In genomic region chr1:6546326-6546725, GRCh38 we compare ENCODE assay signal across 17 cellular contexts. TPM values are rescaled to one million over a fixed set of nuclear protein-coding genes. Genes with fewer than 3 reads are reported as not detected.
DNase-seq lines count a peak whose midpoint lies in the region; ATAC-seq and TF ChIP-seq lines count a peak whose summit lies in the region.
"Had no signal": no experiment of that assay in that cellular context is flagged by ENCODE, and none has a peak within 500 bp of the region (broad histone marks: within the 10 kb centered on the region; RNA-seq: fewer than 3 reads in every experiment).

No MANE protein-coding gene starts in this region.

- ATAC-seq in heart left ventricle, result peak; percentile 35 to 86 (median 38)
- no peak for ATAC-seq in stimulated activated effector memory CD8-positive, alpha-beta T cell treated with anti-CD3 and anti-CD28 coated beads, Interleukin-12 subunit alpha, Interleukin-12 subunit beta, amount 100 ng/mL, for 72 hours
- ATAC-seq: body of pancreas had no signal

- H3K4me1 ChIP-seq in heart left ventricle (peaks cover 0 to 24% (median 6%) of the 10 kb centered on the region in 12 donors), ovary (ENCODE audit: insufficient read depth) (no peaks in the 10 kb centered on the region)
- H3K4me1 ChIP-seq: body of pancreas had no signal

- H3K9me3 ChIP-seq in heart left ventricle (no peaks in the 10 kb centered on the region), ovary (no peaks in the 10 kb centered on the region)
- H3K9me3 ChIP-seq: body of pancreas, neutrophil had no signal

- no peaks in the 10 kb centered on the region for H3K9me3 Mint-ChIP-seq in activated naive CD4-positive, alpha-beta T cell treated with anti-CD3 and anti-CD28 coated beads, Interleukin-2, amount 50 U/mL, for 24 hours
- no peaks in the 10 kb centered on the region for H3K9me3 Mint-ChIP-seq in activated T-helper 1 cell treated with anti-CD3 and anti-CD28 coated beads, Interleukin-12 subunit alpha, Interleukin-12 subunit beta, Interleukin-2, Interleukin-4 antibody, amounts not matched to agents 30 ng/mL and 10 ng/mL and 1 ng/mL, durations not matched to agents 14 hours and 24 hours and 36 hours
- no peaks in the 10 kb centered on the region for H3K9me3 Mint-ChIP-seq in stimulated activated effector memory CD8-positive, alpha-beta T cell treated with anti-CD3 and anti-CD28 coated beads, Interleukin-12 subunit alpha, Interleukin-12 subunit beta, amount 100 ng/mL, for 72 hours

- DNase-seq in activated naive CD4-positive, alpha-beta T cell treated with Interleukin-2 at 50 U/mL for 16 hours, result no peak
- no peak for DNase-seq in activated T-helper 1 cell treated with anti-CD3 and anti-CD28 coated beads, Interleukin-12 subunit alpha, Interleukin-12 subunit beta, Interleukin-2, Interleukin-4 antibody, amounts not matched to agents 30 ng/mL and 10 ng/mL and 1 ng/mL, durations not matched to agents 14 hours and 24 hours and 36 hours (ENCODE audit: low spot score)
- DNase-seq in heart left ventricle (peak in 1 of 5 donors; percentile 22), ovary (no peak), Ammon's horn (ENCODE audit: low spot score) (no peak)
- no peak for DNase-seq in stimulated activated effector memory CD8-positive, alpha-beta T cell treated with anti-CD3 and anti-CD28 coated beads, Interleukin-12 subunit alpha, Interleukin-12 subunit beta, amount 100 ng/mL, for 72 hours (ENCODE audit: low spot score in 2 of 2)
- no peak for DNase-seq in stimulated activated naive CD4-positive, alpha-beta T cell treated with Interleukin-2 at 50 U/mL for 16 hours (lab: John Stamatoyannopoulos, UW)
- DNase-seq: activated CD8-positive, alpha-beta memory T cell treated with anti-CD3 and anti-CD28 coated beads, Interleukin-2, amount 50 U/mL, for 48 hours; body of pancreas; mesendoderm; NCI-H187; NCI-H510A had no signal

- TF ChIP-seq POLR2A in heart left ventricle (IDR thresholded peaks at IDR 0.05), result no peak
- TF ChIP-seq POLR2A in ovary (IDR thresholded peaks at IDR 0.05), result no peak

- WGBS in heart left ventricle, 4 donors, result 49 to 64% (median 56%) methylated on average over 5 of the region's 5 CpGs
- 52 to 57% (median 54%) methylated on average over 5 of the region's 5 CpGs for WGBS in ovary, 3 donors

- intact Hi-C loops in activated T-helper 1 cell treated with anti-CD3 and anti-CD28 coated beads, Interleukin-12 subunit alpha, Interleukin-12 subunit beta, Interleukin-2, Interleukin-4 antibody, amounts not matched to agents 30 ng/mL and 10 ng/mL and 1 ng/mL, durations not matched to agents 14 hours and 24 hours and 36 hours (cut with micrococcal nuclease), result no loop called here
- intact Hi-C loops in heart left ventricle (cut with DNase I) (no loop called here), ovary (cut with DNase I) (no loop called here)

- H3K27me3 Mint-ChIP-seq in activated naive CD4-positive, alpha-beta T cell treated with anti-CD3 and anti-CD28 coated beads, Interleukin-2, amount 50 U/mL, for 24 hours, result no peaks in the 10 kb centered on the region
- H3K27me3 Mint-ChIP-seq in activated T-helper 1 cell treated with anti-CD3 and anti-CD28 coated beads, Interleukin-12 subunit alpha, Interleukin-12 subunit beta, Interleukin-2, Interleukin-4 antibody, amounts not matched to agents 30 ng/mL and 10 ng/mL and 1 ng/mL, durations not matched to agents 14 hours and 24 hours and 36 hours (ENCODE audit: insufficient read depth), result no peaks in the 10 kb centered on the region

- peak overlapping the region; percentile 73 for H3K4me3 Mint-ChIP-seq in activated naive CD4-positive, alpha-beta T cell treated with anti-CD3 and anti-CD28 coated beads, Interleukin-2, amount 50 U/mL, for 24 hours
- H3K4me3 Mint-ChIP-seq in activated T-helper 1 cell treated with anti-CD3 and anti-CD28 coated beads, Interleukin-12 subunit alpha, Interleukin-12 subunit beta, Interleukin-2, Interleukin-4 antibody, amounts not matched to agents 30 ng/mL and 10 ng/mL and 1 ng/mL, durations not matched to agents 14 hours and 24 hours and 36 hours, result peak overlapping the region; percentile 63
- H3K4me3 Mint-ChIP-seq in stimulated activated effector memory CD8-positive, alpha-beta T cell treated with anti-CD3 and anti-CD28 coated beads, Interleukin-12 subunit alpha, Interleukin-12 subunit beta, amount 100 ng/mL, for 72 hours, result no peak overlapping the region

- peak overlapping the region in 3 of 12 donors; percentile 3 to 14 (median 4) for H3K4me3 ChIP-seq in heart left ventricle
- H3K4me3 ChIP-seq in ovary, result no peak overlapping the region
- H3K4me3 ChIP-seq: body of pancreas had no signal

- peaks cover 26% of the 10 kb centered on the region for H3K36me3 Mint-ChIP-seq in activated naive CD4-positive, alpha-beta T cell treated with anti-CD3 and anti-CD28 coated beads, Interleukin-2, amount 50 U/mL, for 24 hours
- H3K36me3 Mint-ChIP-seq in activated T-helper 1 cell treated with anti-CD3 and anti-CD28 coated beads, Interleukin-12 subunit alpha, Interleukin-12 subunit beta, Interleukin-2, Interleukin-4 antibody, amounts not matched to agents 30 ng/mL and 10 ng/mL and 1 ng/mL, durations not matched to agents 14 hours and 24 hours and 36 hours (ENCODE audit: low read depth), result peaks cover 51% of the 10 kb centered on the region
- H3K36me3 Mint-ChIP-seq in stimulated activated effector memory CD8-positive, alpha-beta T cell treated with anti-CD3 and anti-CD28 coated beads, Interleukin-12 subunit alpha, Interleukin-12 subunit beta, amount 100 ng/mL, for 72 hours, result peaks cover 97% of the 10 kb centered on the region

- H3K27ac ChIP-seq in heart left ventricle (peak overlapping the region in 9 of 12 donors; percentile 8 to 80 (median 51)), ovary (no peak overlapping the region)
- H3K27ac ChIP-seq: body of pancreas, neutrophil had no signal

- H3K4me1 Mint-ChIP-seq in activated naive CD4-positive, alpha-beta T cell treated with anti-CD3 and anti-CD28 coated beads, Interleukin-2, amount 50 U/mL, for 24 hours, result peaks cover 28% of the 10 kb centered on the region
- H3K4me1 Mint-ChIP-seq in activated T-helper 1 cell treated with anti-CD3 and anti-CD28 coated beads, Interleukin-12 subunit alpha, Interleukin-12 subunit beta, Interleukin-2, Interleukin-4 antibody, amounts not matched to agents 30 ng/mL and 10 ng/mL and 1 ng/mL, durations not matched to agents 14 hours and 24 hours and 36 hours (ENCODE audit: low read depth), result peaks cover 31% of the 10 kb centered on the region
- peaks cover 26% of the 10 kb centered on the region for H3K4me1 Mint-ChIP-seq in stimulated activated effector memory CD8-positive, alpha-beta T cell treated with anti-CD3 and anti-CD28 coated beads, Interleukin-12 subunit alpha, Interleukin-12 subunit beta, amount 100 ng/mL, for 72 hours

- peaks cover 0 to 97% (median 84%) of the 10 kb centered on the region in 9 donors for H3K36me3 ChIP-seq in heart left ventricle
- H3K36me3 ChIP-seq in ovary, result no peaks in the 10 kb centered on the region

- no peaks in the 10 kb centered on the region for H3K27me3 ChIP-seq in heart left ventricle
- no peaks in the 10 kb centered on the region for H3K27me3 ChIP-seq in ovary
- H3K27me3 ChIP-seq: body of pancreas, neutrophil had no signal

- TF ChIP-seq CTCF in heart left ventricle (IDR thresholded peaks at IDR 0.05) (no peak), ovary (IDR thresholded peaks at IDR 0.05) (no peak)

- no peak for TF ChIP-seq EP300 in ovary (IDR thresholded peaks at IDR 0.05)

- peak overlapping the region; percentile 97 for H3K27ac Mint-ChIP-seq in activated naive CD4-positive, alpha-beta T cell treated with anti-CD3 and anti-CD28 coated beads, Interleukin-2, amount 50 U/mL, for 24 hours
- H3K27ac Mint-ChIP-seq in activated T-helper 1 cell treated with anti-CD3 and anti-CD28 coated beads, Interleukin-12 subunit alpha, Interleukin-12 subunit beta, Interleukin-2, Interleukin-4 antibody, amounts not matched to agents 30 ng/mL and 10 ng/mL and 1 ng/mL, durations not matched to agents 14 hours and 24 hours and 36 hours, result peak overlapping the region; percentile 45
- peak overlapping the region; percentile 75 for H3K27ac Mint-ChIP-seq in stimulated activated effector memory CD8-positive, alpha-beta T cell treated with anti-CD3 and anti-CD28 coated beads, Interleukin-12 subunit alpha, Interleukin-12 subunit beta, amount 100 ng/mL, for 72 hours

RNA-seq across cellular contexts. Expression of gene NOL9, which starts 8.0 kb away (rescaled TPM):
- total RNA-seq in activated T-helper 1 cell treated with anti-CD3 and anti-CD28 coated beads, Interleukin-12 subunit alpha, Interleukin-12 subunit beta, Interleukin-2, Interleukin-4 antibody, amounts not matched to agents 30 ng/mL and 10 ng/mL and 1 ng/mL, durations not matched to agents 14 hours and 24 hours and 36 hours, result 50.4 and 58.9 TPM in 2 replicates
- total RNA-seq in heart left ventricle (10 to 100 TPM; 13.1 to 20.6 (median 16.5) TPM), ovary (10 to 100 TPM; 12.6 to 38.9 (median 30.0) TPM)
- polyA plus RNA-seq in heart left ventricle (1 to 10 TPM; 5.7 to 5.8 TPM), ovary (10 to 100 TPM in 1 of 2 donors, 1 to 10 TPM in 1; 7.2 to 15.5 TPM)

RNA-seq across cellular contexts. Expression of gene TAS1R1, which starts 8.8 kb away (rescaled TPM):
- not detected in 2 replicates for total RNA-seq in activated T-helper 1 cell treated with anti-CD3 and anti-CD28 coated beads, Interleukin-12 subunit alpha, Interleukin-12 subunit beta, Interleukin-2, Interleukin-4 antibody, amounts not matched to agents 30 ng/mL and 10 ng/mL and 1 ng/mL, durations not matched to agents 14 hours and 24 hours and 36 hours
- total RNA-seq in heart left ventricle (not detected), ovary (under 1 TPM in 5 of 7 donors, not detected in 2; 0.20 to 0.42 (median 0.33) TPM)
- polyA plus RNA-seq in heart left ventricle (not detected), ovary (under 1 TPM in 1 of 2 donors, not detected in 1; 0.74 TPM)
- total RNA-seq: body of pancreas, fibroblast of villous mesenchyme, MCF 10A, SK-MEL-5 had no signal

RNA-seq across cellular contexts. Expression of gene ZBTB48, which starts 33.5 kb away (rescaled TPM):
- total RNA-seq in activated T-helper 1 cell treated with anti-CD3 and anti-CD28 coated beads, Interleukin-12 subunit alpha, Interleukin-12 subunit beta, Interleukin-2, Interleukin-4 antibody, amounts not matched to agents 30 ng/mL and 10 ng/mL and 1 ng/mL, durations not matched to agents 14 hours and 24 hours and 36 hours, result 34.5 and 35.7 TPM in 2 replicates
- 10 to 100 TPM in 7 of 9 donors, 1 to 10 TPM in 2; 6.4 to 23.1 (median 11.8) TPM for total RNA-seq in heart left ventricle
- polyA plus RNA-seq in heart left ventricle, result 10 to 100 TPM; 12.4 to 17.0 TPM
- total RNA-seq in ovary, result 10 to 100 TPM; 20.4 to 42.5 (median 33.7) TPM
- 10 to 100 TPM in 1 of 2 donors, 1 to 10 TPM in 1; 8.0 to 37.7 TPM for polyA plus RNA-seq in ovary

RNA-seq across cellular contexts. Expression of gene PLEKHG5, which starts 54.9 kb away (rescaled TPM):
- 1.8 and 2.2 TPM in 2 replicates for total RNA-seq in activated T-helper 1 cell treated with anti-CD3 and anti-CD28 coated beads, Interleukin-12 subunit alpha, Interleukin-12 subunit beta, Interleukin-2, Interleukin-4 antibody, amounts not matched to agents 30 ng/mL and 10 ng/mL and 1 ng/mL, durations not matched to agents 14 hours and 24 hours and 36 hours
- total RNA-seq in heart left ventricle, result 10 to 100 TPM; 10.8 to 20.2 (median 15.2) TPM
- polyA plus RNA-seq in heart left ventricle, result 10 to 100 TPM in 1 of 2 donors, 1 to 10 TPM in 1; 7.2 to 18.5 TPM
- 10 to 100 TPM in 3 of 7 donors, 1 to 10 TPM in 4; 6.2 to 13.1 (median 9.4) TPM for total RNA-seq in ovary
- polyA plus RNA-seq in ovary, result 10 to 100 TPM in 1 of 2 donors, 1 to 10 TPM in 1; 2.0 to 10.2 TPM

RNA-seq across cellular contexts. Expression of gene KLHL21, which starts 56.3 kb away (rescaled TPM):
- 27.8 and 28.1 TPM in 2 replicates for total RNA-seq in activated T-helper 1 cell treated with anti-CD3 and anti-CD28 coated beads, Interleukin-12 subunit alpha, Interleukin-12 subunit beta, Interleukin-2, Interleukin-4 antibody, amounts not matched to agents 30 ng/mL and 10 ng/mL and 1 ng/mL, durations not matched to agents 14 hours and 24 hours and 36 hours
- total RNA-seq in heart left ventricle (100 to 1,000 TPM in 1 of 9 donors, 10 to 100 TPM in 8; 38.7 to 179 (median 65.4) TPM), ovary (10 to 100 TPM; 24.1 to 39.6 (median 34.4) TPM)
- polyA plus RNA-seq in heart left ventricle (10 to 100 TPM; 28.6 to 47.8 TPM), ovary (10 to 100 TPM; 14.4 to 40.4 TPM)

Comparison
In these comparisons a context has a peak if more than half of its experiments do, and no peak if none do; other contexts are left out.
1. H3K27ac Mint-ChIP-seq: peak in every context shown above with its lines; median percentile 97 in activated naive CD4-positive, alpha-beta T cell treated with anti-CD3 and anti-CD28 coated beads, Interleukin-2, amount 50 U/mL, for 24 hours; 75 in stimulated activated effector memory CD8-positive, alpha-beta T cell treated with anti-CD3 and anti-CD28 coated beads, Interleukin-12 subunit alpha, Interleukin-12 subunit beta, amount 100 ng/mL, for 72 hours; 45 in activated T-helper 1 cell treated with anti-CD3 and anti-CD28 coated beads, Interleukin-12 subunit alpha, Interleukin-12 subunit beta, Interleukin-2, Interleukin-4 antibody, amounts not matched to agents 30 ng/mL and 10 ng/mL and 1 ng/mL, durations not matched to agents 14 hours and 24 hours and 36 hours.
2. H3K27ac ChIP-seq: peak in heart left ventricle (9 of 12); none in ovary (0 of 2).